Comparison of ENCODE assay signal across 11 cellular contexts in genomic region chr6:5752282-5752681, GRCh38.
DNase-seq lines count a peak whose midpoint lies in the region; ATAC-seq, FAIRE-seq and TF ChIP-seq lines count a peak whose summit lies in the region.
"Had no signal": no experiment of that assay in that cellular context is flagged by ENCODE, and none has a peak within 500 bp of the region (broad histone marks: within the 10 kb centered on the region; RNA-seq: fewer than 3 reads in every experiment).

No MANE protein-coding gene starts in this region.

- H3K27me3 Mint-ChIP-seq in astrocyte (ENCODE audit: low read depth, unreplicated experiment) (peaks cover 3% of the 10 kb centered on the region), type B pancreatic cell (no peaks in the 10 kb centered on the region)
- H3K27me3 Mint-ChIP-seq: CD8-positive, alpha-beta memory T cell had no signal

- TF ChIP-seq CTCF in HepG2 (CRISPR knock-in tag; IDR thresholded peaks at IDR 0.05) (no peak), right lobe of liver (IDR thresholded peaks at IDR 0.05) (no peak), astrocyte (IDR thresholded peaks at IDR 0.05; ENCODE audit: insufficient read depth, low read depth, low read length) (no peak), type B pancreatic cell (conservative IDR thresholded peaks at IDR 0.05) (no peak), omental fat pad (IDR thresholded peaks at IDR 0.05) (no peak)

- H2AFZ ChIP-seq in HepG2 (ENCODE audit: low read length), result no peak overlapping the region
- H2AFZ ChIP-seq in astrocyte (ENCODE audit: low read depth, low read length), result peak overlapping the region; percentile 49

- no peak overlapping the region for H3K4me3 Mint-ChIP-seq in astrocyte (ENCODE audit: unreplicated experiment)
- peak overlapping the region; percentile 2 for H3K4me3 Mint-ChIP-seq in type B pancreatic cell

- H3K79me2 ChIP-seq in HepG2 (ENCODE audit: insufficient read depth, low read length) (no peaks in the 10 kb centered on the region), astrocyte (ENCODE audit: insufficient read depth, low read length) (no peaks in the 10 kb centered on the region)

- POLR2A ChIA-PET in HepG2 (lab: Yijun Ruan, JAX), result no interaction called here

- DNase-seq in HepG2 (ENCODE audit: low spot score), result no peak
- DNase-seq in right lobe of liver, result no peak
- DNase-seq in astrocyte (ENCODE audit: low read depth), result peak; percentile 89
- peak; percentile 56 for DNase-seq in iPS DF 19.7 (ENCODE audit: low read depth, low spot score)
- DNase-seq in type B pancreatic cell (ENCODE audit: extremely low spot score, unreplicated experiment), result no peak
- DNase-seq in omental fat pad (ENCODE audit: low spot score), result no peak
- no peak for DNase-seq in activated CD8-positive, alpha-beta memory T cell treated with anti-CD3 and anti-CD28 coated beads for 24 hours
- DNase-seq: CD8-positive, alpha-beta memory T cell; T-helper 2 cell had no signal

- no peak for TF ChIP-seq EP300 in HepG2 (IDR thresholded peaks at IDR 0.05; ENCODE audit: low read depth in 2 of 2, low read length in 2 of 2)
- no peak for TF ChIP-seq EP300 in HepG2 (CRISPR knock-in tag; IDR thresholded peaks at IDR 0.05; ENCODE audit: borderline replicate concordance)

- peaks cover 9% of the 10 kb centered on the region for H3K9me3 ChIP-seq in HepG2 (ENCODE audit: low read length)
- H3K9me3 ChIP-seq in right lobe of liver, result peaks cover 0 to 11% (median 0%) of the 10 kb centered on the region in 4 donors
- no peaks in the 10 kb centered on the region for H3K9me3 ChIP-seq in astrocyte (ENCODE audit: insufficient read depth, low read depth, low read length)

- H3K9ac ChIP-seq in HepG2 (ENCODE audit: insufficient read depth, low read depth, low read length) (no peak overlapping the region), astrocyte (ENCODE audit: low read length) (peak overlapping the region; percentile 15)

- H3K36me3 ChIP-seq in HepG2 (replicated peaks in 1 of 2; ENCODE audit: control insufficient read depth in 1 of 2, insufficient read depth in 2 of 2, low read length in 2 of 2), result no peaks in the 10 kb centered on the region
- H3K36me3 ChIP-seq in right lobe of liver, result no peaks in the 10 kb centered on the region
- no peaks in the 10 kb centered on the region for H3K36me3 ChIP-seq in astrocyte (ENCODE audit: insufficient read depth, low read length)
- H3K36me3 ChIP-seq: adrenal gland had no signal

- H3K4me1 ChIP-seq in HepG2 (ENCODE audit: insufficient read depth, low read length) (no peaks in the 10 kb centered on the region), right lobe of liver (no peaks in the 10 kb centered on the region), astrocyte (ENCODE audit: insufficient read depth, low read length) (peaks cover 13% of the 10 kb centered on the region)
- H3K4me1 ChIP-seq: adrenal gland had no signal

- H3K4me2 ChIP-seq in HepG2 (ENCODE audit: low read depth, low read length) (no peak overlapping the region), astrocyte (ENCODE audit: low read length) (peak overlapping the region; percentile 68)

- no peak for TF ChIP-seq RAD21 in HepG2 (CRISPR knock-in tag; IDR thresholded peaks at IDR 0.05)

- H3K4me1 Mint-ChIP-seq in astrocyte (ENCODE audit: low read depth, unreplicated experiment), result peaks cover 12% of the 10 kb centered on the region
- peaks cover 10% of the 10 kb centered on the region for H3K4me1 Mint-ChIP-seq in type B pancreatic cell (ENCODE audit: unreplicated experiment)

- CTCF ChIA-PET in HepG2 (lab: Yijun Ruan, JAX; ENCODE audit: low intra/inter-chr PET ratio, low total read pairs), result no interaction called here

- WGBS in HepG2 (ENCODE audit: low lambda C conversion rate), result 99% methylated on average over 6 of the region's 6 CpGs
- whole genome bisulfite sequencing in right lobe of liver (ENCODE audit: insufficient coverage, low coverage, low lambda C conversion rate, missing lambda C conversion rate), result 75% methylated on average over 6 of the region's 6 CpGs

- no peaks in the 10 kb centered on the region for H3K27me3 ChIP-seq in HepG2 (ENCODE audit: control insufficient read depth in 1 of 2, insufficient read depth in 2 of 2, low read length in 2 of 2)
- H3K27me3 ChIP-seq in right lobe of liver, result no peaks in the 10 kb centered on the region
- no peaks in the 10 kb centered on the region for H3K27me3 ChIP-seq in astrocyte (ENCODE audit: insufficient read depth, low read length)
- H3K27me3 ChIP-seq: adrenal gland had no signal

- no peak for TF ChIP-seq POLR2A in HepG2 (IDR thresholded peaks at IDR 0.05; ENCODE audit: insufficient read depth in 1 of 2, low read depth in 2 of 2, low read length in 2 of 2)
- TF ChIP-seq POLR2A in right lobe of liver (IDR thresholded peaks at IDR 0.05), result no peak

- no peak for ATAC-seq in HepG2
- no peak for ATAC-seq in right lobe of liver
- no peak for ATAC-seq in omental fat pad (ENCODE audit: low FRiP score)
- no peak for ATAC-seq in activated CD4-positive, CD25-positive, alpha-beta regulatory T cell treated with anti-CD3 and anti-CD28 coated beads, Interleukin-2, amount 50 U/mL, for 24 hours

- no peak overlapping the region for H3K27ac ChIP-seq in HepG2 (ENCODE audit: extremely low read length, insufficient read depth, low read length)
- no peak overlapping the region for H3K27ac ChIP-seq in right lobe of liver
- H3K27ac ChIP-seq in astrocyte (ENCODE audit: low read depth, low read length), result peak overlapping the region; percentile 46

- FAIRE-seq in HepG2 (lab: Jason Lieb, UNC), result no peak
- peak; percentile 62 for FAIRE-seq in astrocyte (lab: Jason Lieb, UNC)

- H3K36me3 Mint-ChIP-seq in astrocyte (ENCODE audit: low read depth, unreplicated experiment) (peaks cover 6% of the 10 kb centered on the region), type B pancreatic cell (peaks cover 7% of the 10 kb centered on the region)

- H4K20me1 ChIP-seq in HepG2 (ENCODE audit: insufficient read depth, low read length) (no peaks in the 10 kb centered on the region), astrocyte (ENCODE audit: insufficient read depth, low read length) (no peaks in the 10 kb centered on the region)

- no TSS peak for BruUV-seq in HepG2 (replicated peaks; lab: Mats Ljungman, UMichigan)

- in situ Hi-C loops in HepG2 (cut with HindIII; ENCODE audit: extremely low pct_ligation_motif_present, low pct_unique_long_range_greater_than_20kb), result no loop called here

- H3K9me3 Mint-ChIP-seq in astrocyte (ENCODE audit: unreplicated experiment), result peaks cover 17% of the 10 kb centered on the region
- peaks cover 21% of the 10 kb centered on the region for H3K9me3 Mint-ChIP-seq in type B pancreatic cell

- H3K4me3 ChIP-seq in HepG2 (replicated peaks in 1 of 3; ENCODE audit: insufficient read depth in 1 of 3, low read depth in 2 of 3, low read length in 3 of 3) (no peak overlapping the region), right lobe of liver (no peak overlapping the region), astrocyte (ENCODE audit: insufficient read depth, low read depth, low read length) (no peak overlapping the region)
- H3K4me3 ChIP-seq: adrenal gland had no signal

- intact Hi-C loops in HepG2 (cut with micrococcal nuclease; ENCODE audit: unreplicated experiment), result no loop called here
- intact Hi-C loops in right lobe of liver (cut with DNase I), result no loop called here

- H3K27ac Mint-ChIP-seq in astrocyte (ENCODE audit: unreplicated experiment), result peak overlapping the region; percentile 73
- H3K27ac Mint-ChIP-seq in type B pancreatic cell, result peak overlapping the region; percentile 39

TF ChIP-seq in HepG2, 621 proteins besides CTCF, POLR2A, EP300 and RAD21:
- TF ChIP-seq NFE2L2 (IDR thresholded peaks at IDR 0.05; ENCODE audit: low read length) (peak; percentile 45; the same call in 1 of the 2 replicates), ZNF7 (CRISPR knock-in tag; IDR thresholded peaks at IDR 0.05) (no peak), ZNF747 (CRISPR knock-in tag; IDR thresholded peaks at IDR 0.05; ENCODE audit: borderline replicate concordance) (no peak), CBX1 (IDR thresholded peaks at IDR 0.05; ENCODE audit: low read depth) (no peak), ZNF34 (CRISPR knock-in tag; IDR thresholded peaks at IDR 0.05; ENCODE audit: borderline replicate concordance) (no peak)

Comparison
In these comparisons a context has a peak if more than half of its experiments do, and no peak if none do; other contexts are left out.
1. DNase-seq: peak in astrocyte (single experiment) and iPS DF 19.7 (single experiment); none in HepG2 (single experiment), right lobe of liver (0 of 3), type B pancreatic cell (single experiment), omental fat pad (single experiment) and activated CD8-positive, alpha-beta memory T cell treated with anti-CD3 and anti-CD28 coated beads for 24 hours (single experiment).